Comparison of ENCODE assay signal across 1 cellular context in the genomic region with DNA sequence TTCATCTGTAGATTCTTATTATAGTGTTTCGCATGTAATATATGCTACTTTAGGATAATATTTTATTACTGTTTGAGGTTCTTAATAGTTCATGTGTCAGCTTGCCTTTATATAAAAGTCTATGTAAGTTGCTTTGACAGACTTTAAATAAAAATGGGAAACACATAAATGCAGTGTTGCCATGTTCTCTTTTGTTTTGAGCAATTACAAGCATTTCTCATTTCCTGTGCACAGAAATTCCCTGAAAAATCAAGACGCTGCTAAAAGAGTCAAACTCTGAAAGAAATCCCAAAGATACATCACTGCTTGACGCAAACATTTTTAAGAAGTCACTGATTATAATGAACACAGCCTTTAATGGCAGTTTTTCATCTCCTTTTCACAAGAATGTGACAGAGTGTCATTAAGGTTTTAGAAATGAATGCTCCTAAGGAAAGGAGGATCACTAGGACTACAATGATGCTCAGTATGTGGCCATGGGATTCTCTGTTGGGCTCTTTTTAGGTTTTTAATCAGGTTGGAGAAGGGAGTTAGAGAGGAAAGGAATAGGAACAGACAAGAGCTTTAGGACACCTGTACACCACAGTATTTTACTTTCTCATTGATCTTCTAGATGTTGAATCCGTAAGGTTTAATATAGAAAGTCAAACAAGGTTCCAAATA.
TF ChIP-seq lines count a peak whose summit lies in the region.

No MANE protein-coding gene starts in this region.

TF ChIP-seq in endothelial cell of umbilical vein, 7 proteins besides CTCF, POLR2A, EP300 and RAD21:
- TF ChIP-seq FOS (IDR thresholded peaks at IDR 0.05; ENCODE audit: borderline replicate concordance, insufficient read depth, low read length): no peak
- no peak for TF ChIP-seq MYC (IDR thresholded peaks at IDR 0.05; ENCODE audit: low read depth, low read length)
- TF ChIP-seq, protein P1, sequence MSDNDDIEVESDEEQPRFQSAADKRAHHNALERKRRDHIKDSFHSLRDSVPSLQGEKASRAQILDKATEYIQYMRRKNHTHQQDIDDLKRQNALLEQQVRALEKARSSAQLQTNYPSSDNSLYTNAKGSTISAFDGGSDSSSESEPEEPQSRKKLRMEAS (IDR thresholded peaks at IDR 0.05; ENCODE audit: insufficient read depth, insufficient read length): no peak
- no peak for TF ChIP-seq POLR2AphosphoS5 (IDR thresholded peaks at IDR 0.05; ENCODE audit: insufficient read depth, low read depth, low read length)
- no peak for TF ChIP-seq EZH2 (IDR thresholded peaks at IDR 0.05; ENCODE audit: borderline replicate concordance, low read depth, low read length, severe bottlenecking)
- TF ChIP-seq GATA2 (IDR thresholded peaks at IDR 0.05; ENCODE audit: insufficient read depth, insufficient read length, low read depth, low read length): no peak
- TF ChIP-seq JUN (IDR thresholded peaks at IDR 0.05; ENCODE audit: borderline replicate concordance, insufficient read depth, insufficient read length, low read depth): no peak
